29 cellular contexts compared by ENCODE assay signal in the genomic region with DNA sequence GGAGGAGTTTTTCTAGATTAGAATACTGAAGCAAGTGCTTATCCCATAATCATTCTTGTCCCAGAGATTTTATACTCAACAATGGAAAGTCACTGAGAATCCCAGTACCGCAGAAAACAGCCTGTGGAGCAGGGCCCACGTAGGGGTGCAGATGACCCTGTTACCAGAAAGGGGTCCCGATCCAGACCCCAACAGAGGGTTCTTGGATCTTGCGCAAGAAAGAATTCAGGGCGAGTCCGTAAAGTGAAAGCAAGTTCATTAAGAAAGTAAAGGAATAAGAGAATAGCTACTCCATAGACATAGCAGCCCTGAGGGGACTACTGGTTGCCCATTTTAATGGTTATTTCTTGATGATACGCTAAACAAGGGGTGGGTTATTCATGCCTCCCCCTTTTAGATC. TPM values are rescaled to one million over a fixed set of nuclear protein-coding genes. Genes with fewer than 3 reads are reported as not detected.
DNase-seq lines count a peak whose midpoint lies in the region; ATAC-seq and TF ChIP-seq lines count a peak whose summit lies in the region.
"Had no signal": no experiment of that assay in that cellular context is flagged by ENCODE, and none has a peak within 500 bp of the region (broad histone marks: within the 10 kb centered on the region; RNA-seq: fewer than 3 reads in every experiment).

No MANE protein-coding gene starts in this region.

- no peaks in the 10 kb centered on the region for H3K79me2 ChIP-seq in mammary epithelial cell (ENCODE audit: insufficient read depth, low read length)
- H3K79me2 ChIP-seq in Karpas-422 (ENCODE audit: low read length) = no peaks in the 10 kb centered on the region

- H3K36me3 ChIP-seq in mammary epithelial cell (ENCODE audit: insufficient read depth, low read length) = no peaks in the 10 kb centered on the region
- H3K36me3 ChIP-seq in Karpas-422 (ENCODE audit: insufficient read depth, low read length) = no peaks in the 10 kb centered on the region
- H3K36me3 ChIP-seq in transverse colon = no peaks in the 10 kb centered on the region
- H3K36me3 ChIP-seq: BE2C, SJCRH30 had no signal

- H3K27me3 ChIP-seq in mammary epithelial cell (ENCODE audit: insufficient read depth, low read length) (no peaks in the 10 kb centered on the region), Karpas-422 (ENCODE audit: low read length) (no peaks in the 10 kb centered on the region), transverse colon (peaks cover 4% of the 10 kb centered on the region)
- H3K27me3 ChIP-seq: SJCRH30 had no signal

- 84% methylated on average over 7 of the region's 7 CpGs for WGBS in mammary epithelial cell (ENCODE audit: low coverage, missing lambda C conversion rate)
- WGBS in transverse colon (ENCODE audit: low coverage in 1 of 2), 2 donors = 92 to 95% methylated on average over 7 of the region's 7 CpGs

- H3K9me3 ChIP-seq in mammary epithelial cell (replicated peaks; ENCODE audit: insufficient read depth, low read length) (no peaks in the 10 kb centered on the region), Karpas-422 (ENCODE audit: low read length) (no peaks in the 10 kb centered on the region), transverse colon (no peaks in the 10 kb centered on the region)
- H3K9me3 ChIP-seq: BE2C, SJCRH30 had no signal

- H3K27me3 Mint-ChIP-seq in MCF 10A (ENCODE audit: insufficient read depth, unreplicated experiment) (no peaks in the 10 kb centered on the region), endothelial cell (ENCODE audit: unreplicated experiment) (peaks cover 2% of the 10 kb centered on the region)

- H3K4me2 ChIP-seq in mammary epithelial cell (ENCODE audit: insufficient read depth, low read depth, low read length) = no peak overlapping the region
- H3K4me2 ChIP-seq in Karpas-422 (ENCODE audit: low read depth, low read length, poor library complexity, severe bottlenecking) = no peak overlapping the region
- H3K4me2 ChIP-seq: GM23338 had no signal

- no peaks in the 10 kb centered on the region for H3K9me3 Mint-ChIP-seq in MCF 10A (ENCODE audit: unreplicated experiment)
- H3K9me3 Mint-ChIP-seq in endothelial cell (ENCODE audit: unreplicated experiment) = no peaks in the 10 kb centered on the region

- H3K27ac Mint-ChIP-seq in MCF 10A (ENCODE audit: low read depth, unreplicated experiment) (peak overlapping the region; percentile 36), endothelial cell (ENCODE audit: unreplicated experiment) (no peak overlapping the region)
- H3K27ac Mint-ChIP-seq: GM23338, H9 had no signal

- no peaks in the 10 kb centered on the region for H4K20me1 ChIP-seq in mammary epithelial cell (ENCODE audit: insufficient read depth, low read length)
- no peaks in the 10 kb centered on the region for H4K20me1 ChIP-seq in Karpas-422 (ENCODE audit: insufficient read depth, low read depth, low read length)

- ATAC-seq in HG03039 (IDR thresholded peaks at IDR 0.05; ENCODE audit: unreplicated experiment) = no peak
- ATAC-seq: GM23338, PC-3, Right ventricle myocardium inferior, SK-N-SH treated with all-trans-retinoic acid at 6 μM for 48 hours had no signal

- CTCF ChIA-PET in MCF 10A (lab: Yijun Ruan, JAX) (interaction anchor here (2.7 to 3.3 kb wide), 3 partner anchors 81 to 85 kb away, joined by 9 to 23 read pairs (median 20); no protein-coding TSS in a partner anchor), mammary epithelial cell (lab: Charles Lee; ENCODE audit: low non-redundant PET) (no interaction called here)

- H3K4me3 ChIP-seq in mammary epithelial cell (replicated peaks in 1 of 3; ENCODE audit: insufficient read depth in 1 of 3, low read depth in 2 of 3, low read length in 3 of 3) = no peak overlapping the region
- H3K4me3 ChIP-seq in Karpas-422 (ENCODE audit: low read length) = no peak overlapping the region
- peak overlapping the region in 2 of 4 donors; percentile 21 to 40 for H3K4me3 ChIP-seq in transverse colon
- H3K4me3 ChIP-seq: GM23338, SJCRH30 had no signal

- H3K36me3 Mint-ChIP-seq in MCF 10A (ENCODE audit: insufficient read depth, unreplicated experiment) = no peaks in the 10 kb centered on the region
- H3K36me3 Mint-ChIP-seq in endothelial cell (ENCODE audit: low read depth, unreplicated experiment) = peaks cover 12% of the 10 kb centered on the region
- H3K36me3 Mint-ChIP-seq: CD4-positive, CD25-positive, alpha-beta regulatory T cell had no signal

- H2AFZ ChIP-seq in mammary epithelial cell (ENCODE audit: low read depth, low read length) = no peak overlapping the region
- 0 out of 2 replicates have a peak overlapping the region, but pooled peaks have one; percentile 99 for H2AFZ ChIP-seq in Karpas-422 (ENCODE audit: low read length)
- H2AFZ ChIP-seq: GM23338 had no signal

- dilution Hi-C loops in mammary epithelial cell (cut with HindIII; ENCODE audit: low sequenced_read_pairs) = no loop called here

- no peak for TF ChIP-seq CTCF in MCF 10A (IDR thresholded peaks at IDR 0.05; ENCODE audit: unreplicated experiment)
- TF ChIP-seq CTCF in mammary epithelial cell (conservative IDR thresholded peaks at IDR 0.05 in 1 of 2, IDR thresholded peaks at IDR 0.05 in 1 of 2; ENCODE audit: extremely low read depth in 1 of 2, insufficient read depth in 1 of 2, low read depth in 1 of 2, low read length in 2 of 2) = no peak
- no peak for TF ChIP-seq CTCF in endothelial cell (IDR thresholded peaks at IDR 0.05; ENCODE audit: unreplicated experiment)
- no peak for TF ChIP-seq CTCF in transverse colon (IDR thresholded peaks at IDR 0.05)

- no TSS peak for BruUV-seq in MCF 10A (replicated peaks; lab: Mats Ljungman, UMichigan)
- BruUV-seq in mammary epithelial cell (replicated peaks; lab: Mats Ljungman, UMichigan) = no TSS peak

- H3K4me1 ChIP-seq in mammary epithelial cell (ENCODE audit: insufficient read depth, low read length) (peaks cover 1% of the 10 kb centered on the region), Karpas-422 (ENCODE audit: low read length) (peaks cover 7% of the 10 kb centered on the region; the same call in 1 of the 2 replicates), transverse colon (peaks cover 0 to 21% (median 6%) of the 10 kb centered on the region in 4 donors)
- H3K4me1 ChIP-seq: SJCRH30 had no signal

- DNase-seq in MCF 10A (ENCODE audit: unreplicated experiment) = no peak
- DNase-seq in mammary epithelial cell = no peak
- DNase-seq in Karpas-422 = no peak
- DNase-seq in endothelial cell (ENCODE audit: low spot score) = no peak
- DNase-seq in transverse colon = no peak
- DNase-seq in NCI-H345 treated with DMSO at 0.1 percent for 48 hours (lab: John Stamatoyannopoulos, UW; ENCODE audit: unreplicated experiment) = no peak
- no peak for DNase-seq in activated T-cell treated with anti-CD3 and anti-CD28 coated beads, Interleukin-2, amount 50 U/mL, for 1 hour
- DNase-seq: ACHN; BE2C; CD4-positive, CD25-positive, alpha-beta regulatory T cell; DMS153; DND-41; H9; Kasumi-1; NCI-H1105; NCI-H1436 treated with DMSO at 0.1 percent for 48 hours; NCI-H187 treated with DMSO at 0.1 percent for 48 hours; NCI-H2107; NCI-H446; NCI-H524 treated with DMSO at 0.1 percent for 48 hours; NCI-H774; SJCRH30 had no signal

- no peak overlapping the region for H3K27ac ChIP-seq in mammary epithelial cell (ENCODE audit: insufficient read depth, low read depth, low read length)
- H3K27ac ChIP-seq in Karpas-422 (ENCODE audit: low read length) = no peak overlapping the region
- H3K27ac ChIP-seq in transverse colon = peak overlapping the region; percentile 4 to 69 (median 60)
- H3K27ac ChIP-seq: 22Rv1, SJCRH30 had no signal

- POLR2A ChIA-PET in MCF 10A (lab: Yijun Ruan, JAX) = interaction anchor here (1.0 kb wide), 1 partner anchor 63 kb away, joined by 3 read pairs; no protein-coding TSS in a partner anchor

- intact Hi-C loops in MCF 10A (cut with micrococcal nuclease) = no loop called here
- intact Hi-C loops in mammary epithelial cell (cut with micrococcal nuclease) = no loop called here
- intact Hi-C loops in transverse colon (cut with DNase I; ENCODE audit: low total_unique reads) = no loop called here

- in situ Hi-C loops in mammary epithelial cell (cut with MboI; ENCODE audit: low sequenced_read_pairs in 2 of 2) = no loop called here
- in situ Hi-C loops in transverse colon (cut with MboI; ENCODE audit: low pct_ligation_motif_present in 1 of 4, low pct_unique_long_range_greater_than_20kb in 1 of 4, low sequenced_read_pairs in 3 of 4) = no loop called here

- H3K9ac ChIP-seq in mammary epithelial cell (ENCODE audit: insufficient read depth, low read length) (no peak overlapping the region), Karpas-422 (ENCODE audit: low read length) (no peak overlapping the region)

- no peak for TF ChIP-seq POLR2A in transverse colon (IDR thresholded peaks at IDR 0.05)

- TF ChIP-seq EP300 in transverse colon (IDR thresholded peaks at IDR 0.05; ENCODE audit: low read depth) = no peak

- H3K4me1 Mint-ChIP-seq in MCF 10A (ENCODE audit: insufficient read depth, unreplicated experiment) = peaks cover 17% of the 10 kb centered on the region
- peaks cover 10% of the 10 kb centered on the region for H3K4me1 Mint-ChIP-seq in endothelial cell (ENCODE audit: unreplicated experiment)

- no peaks in the 10 kb centered on the region for H3K9me2 ChIP-seq in Karpas-422 (replicated peaks; ENCODE audit: insufficient read depth, low read length)

- H3K4me3 Mint-ChIP-seq in MCF 10A (ENCODE audit: unreplicated experiment) (no peak overlapping the region), endothelial cell (ENCODE audit: unreplicated experiment) (peak overlapping the region; percentile 18)
- H3K4me3 Mint-ChIP-seq: CD4-positive, CD25-positive, alpha-beta regulatory T cell; GM23338; H9 had no signal

RNA-seq across cellular contexts. Expression of a gene that starts 2.6 kb away (rescaled TPM):
- total RNA-seq in MCF 10A (2022) (not detected in 2 replicates), mammary epithelial cell (1 to 10 TPM in 1 of 2 donors, not detected in 1; 1.0 TPM), endothelial cell (ENCODE audit: unreplicated experiment) (not detected), transverse colon (100 to 1,000 TPM; 117 to 289 (median 184) TPM)
- 0.18 TPM for polyA plus RNA-seq in mammary epithelial cell
- polyA minus RNA-seq in mammary epithelial cell = not detected
- total RNA-seq in Karpas-422 (2014; rRNA removed; shearing (Covaris generic); ENCODE audit: low replicate concordance) = not detected in 2 replicates
- total RNA-seq: CD4-positive, CD25-positive, alpha-beta regulatory T cell; GM23338; H9; Right ventricle myocardium inferior; RPMI7951 had no signal
- polyA plus RNA-seq: GM23338 had no signal

RNA-seq across cellular contexts. Expression of a gene that starts 43.2 kb away (rescaled TPM):
- total RNA-seq in MCF 10A (2022) = 152 and 165 TPM in 2 replicates
- 100 to 1,000 TPM in 1 of 2 donors, 10 to 100 TPM in 1; 28.3 to 133 TPM for total RNA-seq in mammary epithelial cell
- 65.5 TPM for polyA plus RNA-seq in mammary epithelial cell
- polyA minus RNA-seq in mammary epithelial cell = not detected
- 71.4 and 140 TPM in 2 replicates for total RNA-seq in Karpas-422 (2014; rRNA removed; shearing (Covaris generic); ENCODE audit: low replicate concordance)
- total RNA-seq in endothelial cell (ENCODE audit: unreplicated experiment) = 72.7 TPM
- total RNA-seq in transverse colon = 10 to 100 TPM in 3 of 4 donors, 1 to 10 TPM in 1; 4.4 to 27.7 (median 17.8) TPM

Comparison
In these comparisons a context has a peak if more than half of its experiments do, and no peak if none do; other contexts are left out.
1. H3K27ac ChIP-seq: peak in transverse colon (4 of 4); none in mammary epithelial cell (single experiment) and Karpas-422 (single experiment).
2. RNA of a gene that starts 2.6 kb away (total RNA-seq): 117 to 289 TPM in transverse colon; 1.0 TPM in mammary epithelial cell, not detected in MCF 10A, not detected in endothelial cell (single experiment) and not detected in Karpas-422; every median in the first group is over 10 times any median in the second.